In the genomic region with DNA sequence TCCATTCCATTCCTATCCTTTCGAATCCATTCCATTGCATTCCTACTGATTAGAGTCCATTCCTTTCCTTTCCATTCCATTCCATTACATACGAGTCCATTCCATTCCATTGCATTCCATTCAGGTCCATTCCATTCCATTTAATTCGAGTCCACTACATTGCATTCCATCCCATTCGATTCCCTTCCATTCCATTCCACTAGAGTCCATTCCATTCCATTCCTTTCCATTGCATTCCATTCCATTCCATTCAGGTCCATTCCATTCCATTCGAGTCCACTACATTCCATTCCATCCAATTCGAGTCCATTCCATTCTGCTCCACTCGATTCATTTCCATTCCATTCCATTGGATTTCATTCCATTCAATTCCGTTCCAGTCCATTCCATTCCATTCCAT, we compare ENCODE assay signal across 2 cellular contexts.
TF ChIP-seq lines count a peak whose summit lies in the region.

No MANE protein-coding gene starts in this region.

TF ChIP-seq in HepG2, 621 proteins besides CTCF, POLR2A, EP300 and RAD21 (continues in another document):
- TF ChIP-seq, protein P1, sequence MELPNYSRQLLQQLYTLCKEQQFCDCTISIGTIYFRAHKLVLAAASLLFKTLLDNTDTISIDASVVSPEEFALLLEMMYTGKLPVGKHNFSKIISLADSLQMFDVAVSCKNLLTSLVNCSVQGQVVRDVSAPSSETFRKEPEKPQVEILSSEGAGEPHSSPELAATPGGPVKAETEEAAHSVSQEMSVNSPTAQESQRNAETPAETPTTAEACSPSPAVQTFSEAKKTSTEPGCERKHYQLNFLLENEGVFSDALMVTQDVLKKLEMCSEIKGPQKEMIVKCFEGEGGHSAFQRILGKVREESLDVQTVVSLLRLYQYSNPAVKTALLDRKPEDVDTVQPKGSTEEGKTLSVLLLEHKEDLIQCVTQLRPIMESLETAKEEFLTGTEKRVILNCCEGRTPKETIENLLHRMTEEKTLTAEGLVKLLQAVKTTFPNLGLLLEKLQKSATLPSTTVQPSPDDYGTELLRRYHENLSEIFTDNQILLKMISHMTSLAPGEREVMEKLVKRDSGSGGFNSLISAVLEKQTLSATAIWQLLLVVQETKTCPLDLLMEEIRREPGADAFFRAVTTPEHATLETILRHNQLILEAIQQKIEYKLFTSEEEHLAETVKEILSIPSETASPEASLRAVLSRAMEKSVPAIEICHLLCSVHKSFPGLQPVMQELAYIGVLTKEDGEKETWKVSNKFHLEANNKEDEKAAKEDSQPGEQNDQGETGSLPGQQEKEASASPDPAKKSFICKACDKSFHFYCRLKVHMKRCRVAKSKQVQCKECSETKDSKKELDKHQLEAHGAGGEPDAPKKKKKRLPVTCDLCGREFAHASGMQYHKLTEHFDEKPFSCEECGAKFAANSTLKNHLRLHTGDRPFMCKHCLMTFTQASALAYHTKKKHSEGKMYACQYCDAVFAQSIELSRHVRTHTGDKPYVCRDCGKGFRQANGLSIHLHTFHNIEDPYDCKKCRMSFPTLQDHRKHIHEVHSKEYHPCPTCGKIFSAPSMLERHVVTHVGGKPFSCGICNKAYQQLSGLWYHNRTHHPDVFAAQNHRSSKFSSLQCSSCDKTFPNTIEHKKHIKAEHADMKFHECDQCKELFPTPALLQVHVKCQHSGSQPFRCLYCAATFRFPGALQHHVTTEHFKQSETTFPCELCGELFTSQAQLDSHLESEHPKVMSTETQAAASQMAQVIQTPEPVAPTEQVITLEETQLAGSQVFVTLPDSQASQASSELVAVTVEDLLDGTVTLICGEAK (IDR thresholded peaks at IDR 0.05) = 0 out of 2 replicates have a peak, but pooled peaks have one; percentile 19
- TF ChIP-seq, protein P1 (CRISPR knock-in tag; IDR thresholded peaks at IDR 0.05) = no peak
- TF ChIP-seq RAD51 (IDR thresholded peaks at IDR 0.05; ENCODE audit: borderline replicate concordance) = peak; percentile 22; the same call in 1 of the 2 replicates
- no peak for TF ChIP-seq ZNF281 (CRISPR knock-in tag; IDR thresholded peaks at IDR 0.05; ENCODE audit: borderline replicate concordance)
- peak; percentile 47; the same call in 1 of the 2 replicates for TF ChIP-seq LCORL (IDR thresholded peaks at IDR 0.05)
- TF ChIP-seq LCORL (CRISPR knock-in tag; IDR thresholded peaks at IDR 0.05) = no peak
- no peak for TF ChIP-seq ZNF367 (CRISPR knock-in tag; IDR thresholded peaks at IDR 0.05; ENCODE audit: borderline replicate concordance)
- TF ChIP-seq PHB2 (IDR thresholded peaks at IDR 0.05; ENCODE audit: partially characterized antibody) = peak; percentile 61
- TF ChIP-seq, protein P2, sequence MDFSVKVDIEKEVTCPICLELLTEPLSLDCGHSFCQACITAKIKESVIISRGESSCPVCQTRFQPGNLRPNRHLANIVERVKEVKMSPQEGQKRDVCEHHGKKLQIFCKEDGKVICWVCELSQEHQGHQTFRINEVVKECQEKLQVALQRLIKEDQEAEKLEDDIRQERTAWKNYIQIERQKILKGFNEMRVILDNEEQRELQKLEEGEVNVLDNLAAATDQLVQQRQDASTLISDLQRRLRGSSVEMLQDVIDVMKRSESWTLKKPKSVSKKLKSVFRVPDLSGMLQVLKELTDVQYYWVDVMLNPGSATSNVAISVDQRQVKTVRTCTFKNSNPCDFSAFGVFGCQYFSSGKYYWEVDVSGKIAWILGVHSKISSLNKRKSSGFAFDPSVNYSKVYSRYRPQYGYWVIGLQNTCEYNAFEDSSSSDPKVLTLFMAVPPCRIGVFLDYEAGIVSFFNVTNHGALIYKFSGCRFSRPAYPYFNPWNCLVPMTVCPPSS (IDR thresholded peaks at IDR 0.05) = 0 out of 2 replicates have a peak, but pooled peaks have one; percentile 70

TF ChIP-seq in liver, 16 proteins besides CTCF, POLR2A, EP300 and RAD21 (continued from another document):
- no peak for TF ChIP-seq REST (IDR thresholded peaks at IDR 0.05)
- TF ChIP-seq JUND (IDR thresholded peaks at IDR 0.05) = no peak
- TF ChIP-seq, protein P3, sequence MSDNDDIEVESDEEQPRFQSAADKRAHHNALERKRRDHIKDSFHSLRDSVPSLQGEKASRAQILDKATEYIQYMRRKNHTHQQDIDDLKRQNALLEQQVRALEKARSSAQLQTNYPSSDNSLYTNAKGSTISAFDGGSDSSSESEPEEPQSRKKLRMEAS (IDR thresholded peaks at IDR 0.05) = no peak
- TF ChIP-seq ATF3 (IDR thresholded peaks at IDR 0.05) = no peak
- no peak for TF ChIP-seq FOXA1 (IDR thresholded peaks at IDR 0.05)
- no peak for TF ChIP-seq HNF4G (IDR thresholded peaks at IDR 0.05)
- no peak for TF ChIP-seq NR2F2 (IDR thresholded peaks at IDR 0.05)
TF ChIP-seq in liver: peak in this region for 0.
